In the genomic region with DNA sequence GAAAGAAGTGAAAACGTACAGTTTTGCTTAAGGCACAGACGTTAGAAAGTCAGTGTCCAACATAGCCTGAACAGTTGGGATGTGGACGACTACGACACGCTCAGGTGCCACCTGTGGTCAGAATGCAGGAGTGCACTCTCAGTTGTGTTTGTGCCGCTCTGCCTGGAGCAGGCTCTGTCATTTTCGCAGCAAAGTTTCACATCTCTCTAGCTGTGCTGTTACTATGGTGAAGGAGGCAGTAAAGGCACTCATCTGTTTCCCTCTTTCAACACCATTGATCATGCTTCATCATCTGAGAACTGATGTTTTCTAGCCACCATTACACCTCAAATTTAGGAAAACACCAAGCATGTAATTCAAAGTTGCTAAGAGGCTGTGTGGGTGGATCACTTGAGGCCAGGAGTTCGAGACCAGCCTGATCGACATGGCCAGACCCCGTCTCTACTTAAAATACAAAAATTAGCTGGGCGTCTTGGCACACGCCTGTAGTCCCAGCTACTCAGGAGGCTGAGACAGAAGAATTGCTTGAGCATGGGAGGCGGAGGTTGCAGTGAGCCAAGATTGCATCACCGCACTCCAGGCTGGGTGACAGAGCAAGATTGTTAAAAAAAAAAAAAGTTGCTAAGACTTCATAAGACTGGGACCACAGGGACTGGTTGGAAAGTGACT, we compare ENCODE assay signal across 1 cellular context.
TF ChIP-seq lines count a peak whose summit lies in the region.

No MANE protein-coding gene starts in this region.

TF ChIP-seq in HepG2, 621 proteins besides CTCF, POLR2A, EP300 and RAD21 (continues in another document):
- TF ChIP-seq ZBTB20 (CRISPR knock-in tag; IDR thresholded peaks at IDR 0.05; ENCODE audit: borderline replicate concordance, low read depth) (no peak), ELF3 (CRISPR knock-in tag; IDR thresholded peaks at IDR 0.05) (peak; percentile 42; the same call in 1 of the 2 replicates), RFX3 (CRISPR knock-in tag; IDR thresholded peaks at IDR 0.05) (peak; percentile 8; the same call in 1 of the 2 replicates), TEAD3 (CRISPR knock-in tag; optimal IDR thresholded peaks at IDR 0.05; ENCODE audit: borderline replicate concordance) (peak; percentile 81), NR2F6 (IDR thresholded peaks at IDR 0.05) (no peak), NR2F6 (CRISPR knock-in tag; IDR thresholded peaks at IDR 0.05) (peak; percentile 31; the same call in 1 of the 2 replicates), FOXO1 (CRISPR knock-in tag; IDR thresholded peaks at IDR 0.05) (peak; percentile 51; the same call in 1 of the 2 replicates), ZMYM3 (CRISPR knock-in tag; IDR thresholded peaks at IDR 0.05) (peak; percentile 26; the same call in 1 of the 2 replicates), FOXA1 (IDR thresholded peaks at IDR 0.05) (no peak), FOXA1 (CRISPR knock-in tag; IDR thresholded peaks at IDR 0.05) (0 out of 2 replicates have a peak, but pooled peaks have one; percentile 10), FOXM1 (CRISPR knock-in tag; IDR thresholded peaks at IDR 0.05) (0 out of 2 replicates have a peak, but pooled peaks have one; percentile 66), IRF2 (CRISPR knock-in tag; IDR thresholded peaks at IDR 0.05) (0 out of 2 replicates have a peak, but pooled peaks have one; percentile 37), ZNF331 (CRISPR knock-in tag; IDR thresholded peaks at IDR 0.05) (peak; percentile 51; the same call in 1 of the 2 replicates), YEATS2 (CRISPR knock-in tag; IDR thresholded peaks at IDR 0.05; ENCODE audit: borderline replicate concordance) (peak; percentile 43; the same call in 1 of the 2 replicates), TP53 (CRISPR knock-in tag; conservative IDR thresholded peaks at IDR 0.05) (no peak), ZNF12 (CRISPR knock-in tag; IDR thresholded peaks at IDR 0.05) (peak; percentile 62; the same call in 1 of the 2 replicates), ZNF614 (CRISPR knock-in tag; IDR thresholded peaks at IDR 0.05; ENCODE audit: borderline replicate concordance) (peak; percentile 70; the same call in 1 of the 2 replicates), RFXAP (CRISPR knock-in tag; IDR thresholded peaks at IDR 0.05; ENCODE audit: borderline replicate concordance) (0 out of 2 replicates have a peak, but pooled peaks have one; percentile 13), ADNP (CRISPR knock-in tag; IDR thresholded peaks at IDR 0.05) (no peak; the same call in 1 of the 2 replicates), DPF2 (CRISPR knock-in tag; IDR thresholded peaks at IDR 0.05; ENCODE audit: borderline replicate concordance, low read depth) (0 out of 2 replicates have a peak, but pooled peaks have one; percentile 28), KDM5A (IDR thresholded peaks at IDR 0.05; ENCODE audit: borderline replicate concordance, low read length) (no peak), THYN1 (CRISPR knock-in tag; IDR thresholded peaks at IDR 0.05; ENCODE audit: borderline replicate concordance, low read depth) (no peak), SALL1 (CRISPR knock-in tag; IDR thresholded peaks at IDR 0.05) (peak; percentile 53; the same call in 1 of the 2 replicates), XRCC5 (optimal IDR thresholded peaks at IDR 0.05; ENCODE audit: low read length) (peak; percentile 54), MAFF (IDR thresholded peaks at IDR 0.05; ENCODE audit: low read depth, low read length) (peak; percentile 20; the same call in 1 of the 2 replicates), IKZF5 (CRISPR knock-in tag; IDR thresholded peaks at IDR 0.05) (0 out of 2 replicates have a peak, but pooled peaks have one; percentile 25), ZFP90 (CRISPR knock-in tag; IDR thresholded peaks at IDR 0.05; ENCODE audit: borderline replicate concordance) (0 out of 2 replicates have a peak, but pooled peaks have one; percentile 15), SAP130 (CRISPR knock-in tag; IDR thresholded peaks at IDR 0.05; ENCODE audit: low read depth) (peak; percentile 52; the same call in 1 of the 2 replicates), HDAC2 (CRISPR knock-in tag; IDR thresholded peaks at IDR 0.05) (0 out of 2 replicates have a peak, but pooled peaks have one; percentile 14), STAG1 (CRISPR knock-in tag; IDR thresholded peaks at IDR 0.05) (peak; percentile 89), ZNF607 (CRISPR knock-in tag; IDR thresholded peaks at IDR 0.05; ENCODE audit: borderline replicate concordance) (no peak), ZGPAT (CRISPR knock-in tag; IDR thresholded peaks at IDR 0.05) (0 out of 2 replicates have a peak, but pooled peaks have one; percentile 14), ZNF891 (CRISPR knock-in tag; IDR thresholded peaks at IDR 0.05) (0 out of 2 replicates have a peak, but pooled peaks have one; percentile 33), ZNF326 (CRISPR knock-in tag; IDR thresholded peaks at IDR 0.05; ENCODE audit: borderline replicate concordance) (no peak), HMG20A (CRISPR knock-in tag; IDR thresholded peaks at IDR 0.05; ENCODE audit: borderline replicate concordance) (peak; percentile 13; the same call in 1 of the 2 replicates), ISX (CRISPR knock-in tag; conservative IDR thresholded peaks at IDR 0.05) (no peak), CEBPB (IDR thresholded peaks at IDR 0.05; ENCODE audit: borderline replicate concordance, low read depth, low read length) (peak; percentile 53; the same call in 1 of the 2 replicates), BCL6 (CRISPR knock-in tag; IDR thresholded peaks at IDR 0.05) (0 out of 2 replicates have a peak, but pooled peaks have one; percentile 5), ERF (CRISPR knock-in tag; IDR thresholded peaks at IDR 0.05) (0 out of 2 replicates have a peak, but pooled peaks have one; percentile 33), ZNF691 (CRISPR knock-in tag; IDR thresholded peaks at IDR 0.05; ENCODE audit: borderline replicate concordance, low read depth) (0 out of 2 replicates have a peak, but pooled peaks have one; percentile 30), MXI1 (IDR thresholded peaks at IDR 0.05; ENCODE audit: borderline replicate concordance, low read depth, low read length) (peak; percentile 33; the same call in 1 of the 3 replicates), GFI1 (CRISPR knock-in tag; IDR thresholded peaks at IDR 0.05; ENCODE audit: borderline replicate concordance) (no peak), MED1 (CRISPR knock-in tag; IDR thresholded peaks at IDR 0.05) (0 out of 2 replicates have a peak, but pooled peaks have one; percentile 15), RXRB (CRISPR knock-in tag; IDR thresholded peaks at IDR 0.05; ENCODE audit: borderline replicate concordance) (peak; percentile 41; the same call in 1 of the 2 replicates), FOSL2 (CRISPR knock-in tag; IDR thresholded peaks at IDR 0.05) (peak; percentile 40; the same call in 1 of the 2 replicates), ARID5B (CRISPR knock-in tag; IDR thresholded peaks at IDR 0.05) (0 out of 2 replicates have a peak, but pooled peaks have one; percentile 15), ZNF30 (CRISPR knock-in tag; IDR thresholded peaks at IDR 0.05) (no peak), FOXK1 (CRISPR knock-in tag; IDR thresholded peaks at IDR 0.05; ENCODE audit: borderline replicate concordance, low read depth) (0 out of 2 replicates have a peak, but pooled peaks have one; percentile 25), KDM2A (CRISPR knock-in tag; IDR thresholded peaks at IDR 0.05; ENCODE audit: borderline replicate concordance, low read depth) (peak; percentile 82), SMC3 (IDR thresholded peaks at IDR 0.05; ENCODE audit: low read length) (peak; percentile 94), ZNF501 (CRISPR knock-in tag; IDR thresholded peaks at IDR 0.05) (0 out of 2 replicates have a peak, but pooled peaks have one; percentile 16), TFAP4 (IDR thresholded peaks at IDR 0.05; ENCODE audit: borderline replicate concordance, low read depth) (peak; percentile 28; the same call in 1 of the 2 replicates)
- TF ChIP-seq, protein P1, sequence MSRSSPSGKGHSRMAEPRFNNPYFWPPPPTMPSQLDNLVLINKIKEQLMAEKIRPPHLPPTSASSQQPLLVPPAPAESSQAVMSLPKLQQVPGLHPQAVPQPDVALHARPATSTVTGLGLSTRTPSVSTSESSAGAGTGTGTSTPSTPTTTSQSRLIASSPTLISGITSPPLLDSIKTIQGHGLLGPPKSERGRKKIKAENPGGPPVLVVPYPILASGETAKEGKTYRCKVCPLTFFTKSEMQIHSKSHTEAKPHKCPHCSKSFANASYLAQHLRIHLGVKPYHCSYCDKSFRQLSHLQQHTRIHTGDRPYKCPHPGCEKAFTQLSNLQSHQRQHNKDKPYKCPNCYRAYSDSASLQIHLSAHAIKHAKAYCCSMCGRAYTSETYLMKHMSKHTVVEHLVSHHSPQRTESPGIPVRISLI (CRISPR knock-in tag; IDR thresholded peaks at IDR 0.05; ENCODE audit: borderline replicate concordance): peak; percentile 32; the same call in 1 of the 2 replicates
- TF ChIP-seq, protein P2, sequence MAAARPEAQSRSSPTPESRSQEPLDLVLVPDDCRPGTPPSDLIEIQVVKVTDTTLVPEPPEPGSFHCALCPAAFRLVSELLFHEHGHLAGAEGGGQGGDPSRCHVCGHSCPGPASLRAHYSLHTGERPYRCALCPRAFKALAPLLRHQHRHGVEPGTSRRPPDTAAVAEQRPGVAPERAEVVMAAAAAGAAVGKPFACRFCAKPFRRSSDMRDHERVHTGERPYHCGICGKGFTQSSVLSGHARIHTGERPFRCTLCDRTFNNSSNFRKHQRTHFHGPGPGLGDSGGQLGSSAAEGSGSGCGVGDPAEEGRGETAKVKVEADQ (CRISPR knock-in tag; IDR thresholded peaks at IDR 0.05; ENCODE audit: borderline replicate concordance): 0 out of 2 replicates have a peak, but pooled peaks have one; percentile 39
- TF ChIP-seq, protein P3, sequence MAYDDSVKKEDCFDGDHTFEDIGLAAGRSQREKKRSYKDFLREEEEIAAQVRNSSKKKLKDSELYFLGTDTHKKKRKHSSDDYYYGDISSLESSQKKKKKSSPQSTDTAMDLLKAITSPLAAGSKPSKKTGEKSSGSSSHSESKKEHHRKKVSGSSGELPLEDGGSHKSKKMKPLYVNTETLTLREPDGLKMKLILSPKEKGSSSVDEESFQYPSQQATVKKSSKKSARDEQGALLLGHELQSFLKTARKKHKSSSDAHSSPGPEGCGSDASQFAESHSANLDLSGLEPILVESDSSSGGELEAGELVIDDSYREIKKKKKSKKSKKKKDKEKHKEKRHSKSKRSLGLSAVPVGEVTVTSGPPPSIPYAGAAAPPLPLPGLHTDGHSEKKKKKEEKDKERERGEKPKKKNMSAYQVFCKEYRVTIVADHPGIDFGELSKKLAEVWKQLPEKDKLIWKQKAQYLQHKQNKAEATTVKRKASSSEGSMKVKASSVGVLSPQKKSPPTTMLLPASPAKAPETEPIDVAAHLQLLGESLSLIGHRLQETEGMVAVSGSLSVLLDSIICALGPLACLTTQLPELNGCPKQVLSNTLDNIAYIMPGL (CRISPR knock-in tag; IDR thresholded peaks at IDR 0.05; ENCODE audit: borderline replicate concordance in 1 of 2, low read depth in 1 of 2): peak; percentile 51 to 63; a peak in 2 of 4 replicates
